Comparison of ENCODE assay signal across 8 cellular contexts in genomic region chr12:109998904-109999648, GRCh38. TPM values are rescaled to one million over a fixed set of nuclear protein-coding genes. Genes with fewer than 3 reads are reported as not detected.
DNase-seq lines count a peak whose midpoint lies in the region; ATAC-seq and TF ChIP-seq lines count a peak whose summit lies in the region.

Gene ANKRD13A (plus strand): TSS chr12:109999430. CDS start chr12:109999689, 259 bp downstream.

- H3K9me3 ChIP-seq in HCT116 (ENCODE audit: control insufficient read depth in 1 of 2, insufficient read depth in 1 of 2, low read depth in 1 of 2, low read length in 2 of 2) (no peaks in the 10 kb centered on the region), neuron (ENCODE audit: low read length) (no peaks in the 10 kb centered on the region)

- RAD21 ChIA-PET in HCT116 (lab: Charles Lee; ENCODE audit: low non-redundant PET in 1 of 2, low total read pairs in 2 of 2, uncharacterized antibody in 2 of 2, unreplicated experiment in 2 of 2), result no interaction called here

- intact Hi-C loops in HCT116 (cut with micrococcal nuclease), result no loop called here

- no peak for TF ChIP-seq RAD21 in HCT116 (IDR thresholded peaks at IDR 0.05; ENCODE audit: low read depth)

- H3K79me2 ChIP-seq in HCT116 (ENCODE audit: insufficient read depth, low read length), result peaks cover 27% of the 10 kb centered on the region

- peak; percentile 74 for ATAC-seq in HCT116

- H3K36me3 ChIP-seq in HCT116 (ENCODE audit: control insufficient read depth in 1 of 2, insufficient read depth in 2 of 2, low read length in 2 of 2) (no peaks in the 10 kb centered on the region), neuron (ENCODE audit: insufficient read depth, low read length) (no peaks in the 10 kb centered on the region)

- peak within 1 kb of the TSS; percentile 36; the same call in 1 of the 2 replicates for H3K27ac ChIP-seq in HCT116 (ENCODE audit: low read depth, low read length)

- H3K4me1 ChIP-seq in HCT116 (ENCODE audit: control insufficient read depth in 1 of 2, insufficient read depth in 2 of 2, low read length in 2 of 2) (peaks cover 32 to 65% of the 10 kb centered on the region in 2 experiments), neuron (ENCODE audit: insufficient read depth, low read length) (peaks cover 22% of the 10 kb centered on the region)

- BruUV-seq in HCT116 (replicated peaks; lab: Mats Ljungman, UMichigan), result no TSS peak

- H3K27me3 ChIP-seq in HCT116 (ENCODE audit: insufficient read depth, low read length) (no peaks in the 10 kb centered on the region), neuron (ENCODE audit: insufficient read depth, low read length) (no peaks in the 10 kb centered on the region)

- no peak for TF ChIP-seq CTCF in HCT116 (IDR thresholded peaks at IDR 0.05 in 2 of 3, conservative IDR thresholded peaks at IDR 0.05 in 1 of 3; ENCODE audit: borderline replicate concordance in 1 of 3, insufficient read depth in 1 of 3, low read depth in 2 of 3, low read length in 2 of 3)

- TF ChIP-seq POLR2A in HCT116 (IDR thresholded peaks at IDR 0.05; ENCODE audit: borderline replicate concordance, extremely low read depth, insufficient read depth, insufficient read length), result peak; percentile 77

- DNase-seq in Daoy (ENCODE audit: low read depth), result peak; percentile 93
- peak; percentile 95 for DNase-seq in HCT116 (ENCODE audit: low read depth, low spot score)
- DNase-seq in NAMALWA (ENCODE audit: low spot score), result peak; percentile 95
- peak; percentile 94 for DNase-seq in SK-MEL-5 (ENCODE audit: low read depth, low spot score)
- DNase-seq in activated naive CD4-positive, alpha-beta T cell treated with Interleukin-2 at 50 U/mL for 16 hours, result peak; percentile 90
- DNase-seq in foreskin melanocyte, result peak; percentile 94
- peak; percentile 92 for DNase-seq in stromal cell of bone marrow (ENCODE audit: low read depth)

- H3K4me2 ChIP-seq in HCT116 (ENCODE audit: low read length), result peak within 1 kb of the TSS; percentile 85

- CTCF ChIA-PET in HCT116 (lab: Charles Lee), result no interaction called here

- no peaks in the 10 kb centered on the region for H3K9me2 ChIP-seq in HCT116 (ENCODE audit: insufficient read depth)

- H3K4me3 ChIP-seq in HCT116 (replicated peaks in 1 of 2; ENCODE audit: low read depth in 1 of 2, low read length in 2 of 2), result peak within 1 kb of the TSS; percentile 62 to 78
- H3K4me3 ChIP-seq in neuron (ENCODE audit: low read length), result peak within 1 kb of the TSS; percentile 82

- H3K9ac ChIP-seq in HCT116 (ENCODE audit: low read length), result peak within 1 kb of the TSS; percentile 74

- POLR2A ChIA-PET in HCT116 (lab: Charles Lee), result interaction anchor here (0.8 kb wide), 1 partner anchor 17 kb away, joined by 3 read pairs; no protein-coding TSS in a partner anchor

- in situ Hi-C loops in SK-MEL-5 (cut with HindIII; ENCODE audit: low pct_unique_long_range_greater_than_20kb, low sequenced_read_pairs), result no loop called here

- H2AFZ ChIP-seq in HCT116 (ENCODE audit: low read depth, low read length, poor library complexity, severe bottlenecking) (peak within 1 kb of the TSS; percentile 84), neuron (ENCODE audit: low read depth, low read length) (peak within 1 kb of the TSS; percentile 69)

- no peaks in the 10 kb centered on the region for H4K20me1 ChIP-seq in HCT116 (ENCODE audit: insufficient read depth)

TF ChIP-seq in HCT116, 20 proteins besides CTCF, POLR2A, EP300 and RAD21:
- TF ChIP-seq ZNF274 (IDR thresholded peaks at IDR 0.05; ENCODE audit: low read depth, low read length) (no peak), SIN3A (IDR thresholded peaks at IDR 0.05; ENCODE audit: low read depth) (peak; percentile 63; the same call in 1 of the 2 replicates), CBX3 (IDR thresholded peaks at IDR 0.05; ENCODE audit: low read depth) (peak; percentile 91), SP1 (IDR thresholded peaks at IDR 0.05; ENCODE audit: low read depth) (peak; percentile 97), REST (IDR thresholded peaks at IDR 0.05; ENCODE audit: low read depth) (no peak), POLR2AphosphoS5 (IDR thresholded peaks at IDR 0.05; ENCODE audit: low read depth, low read length) (peak; percentile 88), EZH2 (IDR thresholded peaks at IDR 0.05) (no peak), TCF7L2 (IDR thresholded peaks at IDR 0.05; ENCODE audit: borderline replicate concordance, extremely low read depth, insufficient read depth, insufficient read length) (peak; percentile 74), JUND (IDR thresholded peaks at IDR 0.05) (peak; percentile 96), FOSL1 (IDR thresholded peaks at IDR 0.05; ENCODE audit: low read depth) (no peak), ZFX (IDR thresholded peaks at IDR 0.05) (peak; percentile 28; the same call in 1 of the 2 replicates), SRF (IDR thresholded peaks at IDR 0.05; ENCODE audit: low read depth) (peak; percentile 70; the same call in 1 of the 2 replicates), EGR1 (IDR thresholded peaks at IDR 0.05; ENCODE audit: low read depth) (peak; percentile 74), EZH2phosphoT487 (IDR thresholded peaks at IDR 0.05; ENCODE audit: borderline replicate concordance) (no peak), ELF1 (IDR thresholded peaks at IDR 0.05; ENCODE audit: borderline replicate concordance, low read depth) (peak; percentile 66), ZBTB33 (IDR thresholded peaks at IDR 0.05; ENCODE audit: extremely low read depth, insufficient replicate concordance, low read length) (peak; percentile 20), CEBPB (IDR thresholded peaks at IDR 0.05; ENCODE audit: low read depth) (no peak), YY1 (IDR thresholded peaks at IDR 0.05; ENCODE audit: extremely low read depth, insufficient replicate concordance, low read depth, low read length) (peak; percentile 99)
- TF ChIP-seq, protein P1, sequence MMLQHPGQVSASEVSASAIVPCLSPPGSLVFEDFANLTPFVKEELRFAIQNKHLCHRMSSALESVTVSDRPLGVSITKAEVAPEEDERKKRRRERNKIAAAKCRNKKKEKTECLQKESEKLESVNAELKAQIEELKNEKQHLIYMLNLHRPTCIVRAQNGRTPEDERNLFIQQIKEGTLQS (IDR thresholded peaks at IDR 0.05), result no peak
- TF ChIP-seq, protein P2, sequence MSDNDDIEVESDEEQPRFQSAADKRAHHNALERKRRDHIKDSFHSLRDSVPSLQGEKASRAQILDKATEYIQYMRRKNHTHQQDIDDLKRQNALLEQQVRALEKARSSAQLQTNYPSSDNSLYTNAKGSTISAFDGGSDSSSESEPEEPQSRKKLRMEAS (IDR thresholded peaks at IDR 0.05), result peak; percentile 96

RNA-seq across cellular contexts. Expression of gene ANKRD13A, which starts in this region (rescaled TPM):
- total RNA-seq in Daoy (2014; rRNA removed; shearing (Covaris generic)), result 90.3 and 101 TPM in 2 replicates
- 19.9 TPM for total RNA-seq in HCT116 (2021; ENCODE audit: unreplicated experiment)
- 14.7 and 16.8 TPM in 2 replicates for polyA plus RNA-seq in HCT116 (2012)
- 36.4 and 45.8 TPM in 2 replicates for total RNA-seq in SK-MEL-5 (2014; rRNA removed; shearing (Covaris generic))
- polyA plus RNA-seq in SK-MEL-5 (2015; cell fraction: cytosol; rRNA removed), result 39.3 and 55.3 TPM in 2 replicates
- 64.6 and 72.5 TPM in 2 replicates for polyA plus RNA-seq in SK-MEL-5 (2015; cell fraction: nucleus; rRNA removed)

Comparison
In these comparisons a context has a peak if more than half of its experiments do, and no peak if none do; other contexts are left out.
1. Peak in every context shown above with its lines: DNase-seq, ATAC-seq, H3K4me3 ChIP-seq and H3K27ac ChIP-seq.